1 cellular context compared by ENCODE assay signal in the genomic region with DNA sequence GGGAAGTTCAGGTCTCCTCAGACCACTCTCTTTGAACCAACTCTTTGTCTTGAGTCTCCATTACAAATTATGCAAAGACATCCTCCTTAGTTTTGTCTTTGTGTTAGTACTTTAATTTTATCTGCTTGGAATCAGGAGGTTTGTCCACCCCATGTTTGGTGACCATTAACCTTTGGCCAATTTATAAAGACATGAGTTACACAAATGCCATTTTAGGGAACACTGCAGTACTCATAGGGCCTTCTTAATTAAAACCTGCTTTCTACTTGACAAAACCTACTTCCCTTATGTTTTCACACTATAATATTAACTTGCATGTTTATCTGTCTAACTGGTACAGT.
TF ChIP-seq lines count a peak whose summit lies in the region.

No MANE protein-coding gene starts in this region.

TF ChIP-seq in K562, 482 proteins besides CTCF, POLR2A, EP300 and RAD21 (continued from another document):
- TF ChIP-seq, protein P1, sequence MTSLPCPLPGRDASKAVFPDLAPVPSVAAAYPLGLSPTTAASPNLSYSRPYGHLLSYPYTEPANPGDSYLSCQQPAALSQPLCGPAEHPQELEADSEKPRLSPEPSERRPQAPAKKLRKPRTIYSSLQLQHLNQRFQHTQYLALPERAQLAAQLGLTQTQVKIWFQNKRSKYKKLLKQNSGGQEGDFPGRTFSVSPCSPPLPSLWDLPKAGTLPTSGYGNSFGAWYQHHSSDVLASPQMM (CRISPR knock-in tag; IDR thresholded peaks at IDR 0.05) = no peak
- TF ChIP-seq MEIS2 (IDR thresholded peaks at IDR 0.05; ENCODE audit: partially characterized antibody) (peak; percentile 64), ETV6 (IDR thresholded peaks at IDR 0.05; ENCODE audit: borderline replicate concordance in 1 of 2, low read depth in 2 of 2, low read length in 1 of 2) (no peak), ETV6 (CRISPR knock-in tag; IDR thresholded peaks at IDR 0.05; ENCODE audit: borderline replicate concordance) (no peak), HMG20A (CRISPR knock-in tag; conservative IDR thresholded peaks at IDR 0.05) (no peak)
- TF ChIP-seq, protein P2, sequence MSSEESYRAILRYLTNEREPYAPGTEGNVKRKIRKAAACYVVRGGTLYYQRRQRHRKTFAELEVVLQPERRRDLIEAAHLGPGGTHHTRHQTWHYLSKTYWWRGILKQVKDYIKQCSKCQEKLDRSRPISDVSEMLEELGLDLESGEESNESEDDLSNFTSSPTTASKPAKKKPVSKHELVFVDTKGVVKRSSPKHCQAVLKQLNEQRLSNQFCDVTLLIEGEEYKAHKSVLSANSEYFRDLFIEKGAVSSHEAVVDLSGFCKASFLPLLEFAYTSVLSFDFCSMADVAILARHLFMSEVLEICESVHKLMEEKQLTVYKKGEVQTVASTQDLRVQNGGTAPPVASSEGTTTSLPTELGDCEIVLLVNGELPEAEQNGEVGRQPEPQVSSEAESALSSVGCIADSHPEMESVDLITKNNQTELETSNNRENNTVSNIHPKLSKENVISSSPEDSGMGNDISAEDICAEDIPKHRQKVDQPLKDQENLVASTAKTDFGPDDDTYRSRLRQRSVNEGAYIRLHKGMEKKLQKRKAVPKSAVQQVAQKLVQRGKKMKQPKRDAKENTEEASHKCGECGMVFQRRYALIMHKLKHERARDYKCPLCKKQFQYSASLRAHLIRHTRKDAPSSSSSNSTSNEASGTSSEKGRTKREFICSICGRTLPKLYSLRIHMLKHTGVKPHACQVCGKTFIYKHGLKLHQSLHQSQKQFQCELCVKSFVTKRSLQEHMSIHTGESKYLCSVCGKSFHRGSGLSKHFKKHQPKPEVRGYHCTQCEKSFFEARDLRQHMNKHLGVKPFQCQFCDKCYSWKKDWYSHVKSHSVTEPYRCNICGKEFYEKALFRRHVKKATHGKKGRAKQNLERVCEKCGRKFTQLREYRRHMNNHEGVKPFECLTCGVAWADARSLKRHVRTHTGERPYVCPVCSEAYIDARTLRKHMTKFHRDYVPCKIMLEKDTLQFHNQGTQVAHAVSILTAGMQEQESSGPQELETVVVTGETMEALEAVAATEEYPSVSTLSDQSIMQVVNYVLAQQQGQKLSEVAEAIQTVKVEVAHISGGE (CRISPR knock-in tag; IDR thresholded peaks at IDR 0.05) = 0 out of 6 replicates have a peak, but pooled peaks of 1 of the 3 experiments have one; percentile 42
